ENCODE assay signal across 8 cellular contexts in the genomic region with DNA sequence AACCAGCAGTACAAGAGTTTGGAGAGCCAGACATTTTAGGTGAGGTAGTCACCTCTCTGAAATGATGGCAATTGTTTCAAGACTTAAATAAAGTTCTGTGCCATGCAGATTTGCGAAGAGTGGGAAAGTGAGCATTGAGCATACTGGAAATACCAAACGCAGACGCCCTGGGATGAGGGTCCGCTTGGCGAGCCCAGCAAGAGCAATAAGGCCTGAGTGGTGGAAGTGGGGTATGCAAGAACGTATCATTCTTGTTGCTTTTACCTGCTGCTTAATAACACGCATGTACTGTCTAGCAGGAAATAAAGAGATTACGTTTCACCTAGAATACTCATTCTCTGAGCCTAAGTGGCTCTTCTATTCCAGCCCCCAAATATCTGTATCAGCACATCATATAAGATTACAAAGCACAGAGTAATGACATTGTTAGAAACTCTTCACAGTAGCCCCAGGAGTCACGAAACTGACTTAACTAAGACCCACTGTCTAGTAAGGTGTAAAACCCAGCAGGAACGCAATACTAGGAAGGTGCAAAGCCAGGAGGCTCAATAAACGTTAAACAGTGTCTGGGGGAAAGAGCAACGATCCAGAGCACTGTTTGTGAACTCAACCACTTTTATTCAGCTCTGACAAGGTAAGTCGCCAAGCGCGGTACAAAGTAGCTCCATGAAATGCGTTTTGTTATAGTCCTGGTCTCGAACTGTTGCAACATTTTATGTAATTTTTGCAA. TPM values are rescaled to one million over a fixed set of nuclear protein-coding genes. Genes with fewer than 3 reads are reported as not detected.
DNase-seq lines count a peak whose midpoint lies in the region; TF ChIP-seq lines count a peak whose summit lies in the region.

No MANE protein-coding gene starts in this region.

- no peaks in the 10 kb centered on the region for H3K36me3 ChIP-seq in neuron (ENCODE audit: insufficient read depth, low read length)

- intact Hi-C loops in activated CD4-positive, alpha-beta T cell treated with anti-CD3 and anti-CD28 coated beads, Interleukin-2, amount 10 ng/mL, durations not matched to agents 24 days and 14 days (cut with micrococcal nuclease), result loop anchor here (1.0 to 2.0 kb wide), 8 partner anchors 26 to 494 kb away; a partner anchor contains a TSS

- H3K36me3 Mint-ChIP-seq in activated CD4-positive, alpha-beta T cell treated with anti-CD3 and anti-CD28 coated beads, Interleukin-2, amount 10 ng/mL, durations not matched to agents 24 days and 14 days (ENCODE audit: low read depth), result peaks cover 2% of the 10 kb centered on the region
- H3K36me3 Mint-ChIP-seq in T-helper 1 cell treated with Interleukin-12 subunit alpha and Interleukin-12 subunit beta and Interleukin-4 antibody, amounts not matched to agents 30 μg/mL and 1 μg/mL, for 36 hours (ENCODE audit: low read depth), result peaks cover 4% of the 10 kb centered on the region

- H3K4me1 ChIP-seq in neuron (ENCODE audit: insufficient read depth, low read length), result peaks cover 14% of the 10 kb centered on the region

- no peaks in the 10 kb centered on the region for H3K27me3 ChIP-seq in neuron (ENCODE audit: insufficient read depth, low read length)

- peak overlapping the region; percentile 58 for H2AFZ ChIP-seq in neuron (ENCODE audit: low read depth, low read length)

- no peaks in the 10 kb centered on the region for H3K9me3 ChIP-seq in neuron (ENCODE audit: low read length)

- TF ChIP-seq CTCF in epithelial cell of esophagus (IDR thresholded peaks at IDR 0.05; ENCODE audit: insufficient read depth, low read depth, low read length, missing control alignments), result no peak

- peak; percentile 75 for DNase-seq in activated CD4-positive, alpha-beta T cell treated with anti-CD3 and anti-CD28 coated beads, Interleukin-2, amount 10 ng/mL, durations not matched to agents 24 days and 14 days
- no peak for DNase-seq in activated CD4-positive, alpha-beta T cell treated with anti-CD3 and anti-CD28 coated beads for 48 hours
- peak; percentile 29 for DNase-seq in epithelial cell of esophagus (ENCODE audit: low read depth)
- no peak for DNase-seq in midbrain (lab: John Stamatoyannopoulos, UW)
- no peak for DNase-seq in activated CD4-positive, CD25-positive, alpha-beta regulatory T cell treated with anti-CD3 and anti-CD28 coated beads, Interleukin-2, amount 50 U/mL, for 72 hours
- no peak for DNase-seq in H4 (ENCODE audit: low spot score)

- peaks cover 9% of the 10 kb centered on the region for H3K9me3 Mint-ChIP-seq in activated CD4-positive, alpha-beta T cell treated with anti-CD3 and anti-CD28 coated beads, Interleukin-2, amount 10 ng/mL, durations not matched to agents 24 days and 14 days
- H3K9me3 Mint-ChIP-seq in T-helper 1 cell treated with Interleukin-12 subunit alpha and Interleukin-12 subunit beta and Interleukin-4 antibody, amounts not matched to agents 30 μg/mL and 1 μg/mL, for 36 hours, result peaks cover 9% of the 10 kb centered on the region

- peaks cover 26% of the 10 kb centered on the region for H3K4me1 Mint-ChIP-seq in activated CD4-positive, alpha-beta T cell treated with anti-CD3 and anti-CD28 coated beads, Interleukin-2, amount 10 ng/mL, durations not matched to agents 24 days and 14 days
- peaks cover 29% of the 10 kb centered on the region for H3K4me1 Mint-ChIP-seq in T-helper 1 cell treated with Interleukin-12 subunit alpha and Interleukin-12 subunit beta and Interleukin-4 antibody, amounts not matched to agents 30 μg/mL and 1 μg/mL, for 36 hours (ENCODE audit: low read depth)

- peak overlapping the region; percentile 96 for H3K27ac Mint-ChIP-seq in activated CD4-positive, alpha-beta T cell treated with anti-CD3 and anti-CD28 coated beads, Interleukin-2, amount 10 ng/mL, durations not matched to agents 24 days and 14 days
- H3K27ac Mint-ChIP-seq in T-helper 1 cell treated with Interleukin-12 subunit alpha and Interleukin-12 subunit beta and Interleukin-4 antibody, amounts not matched to agents 30 μg/mL and 1 μg/mL, for 36 hours, result peak overlapping the region; percentile 96

- H3K4me3 Mint-ChIP-seq in activated CD4-positive, alpha-beta T cell treated with anti-CD3 and anti-CD28 coated beads, Interleukin-2, amount 10 ng/mL, durations not matched to agents 24 days and 14 days, result peak overlapping the region; percentile 87
- H3K4me3 Mint-ChIP-seq in T-helper 1 cell treated with Interleukin-12 subunit alpha and Interleukin-12 subunit beta and Interleukin-4 antibody, amounts not matched to agents 30 μg/mL and 1 μg/mL, for 36 hours, result peak overlapping the region; percentile 90

- H3K4me3 ChIP-seq in epithelial cell of esophagus (ENCODE audit: low read length) (peak overlapping the region; percentile 75), neuron (ENCODE audit: low read length) (peak overlapping the region; percentile 85)

- H3K27me3 Mint-ChIP-seq in activated CD4-positive, alpha-beta T cell treated with anti-CD3 and anti-CD28 coated beads, Interleukin-2, amount 10 ng/mL, durations not matched to agents 24 days and 14 days, result peaks cover 7% of the 10 kb centered on the region
- H3K27me3 Mint-ChIP-seq in T-helper 1 cell treated with Interleukin-12 subunit alpha and Interleukin-12 subunit beta and Interleukin-4 antibody, amounts not matched to agents 30 μg/mL and 1 μg/mL, for 36 hours (ENCODE audit: low read depth), result peaks cover 10% of the 10 kb centered on the region

RNA-seq across cellular contexts. Expression of a gene that starts 1.3 kb away (rescaled TPM):
- 1.6 and 1.7 TPM in 2 replicates for total RNA-seq in activated CD4-positive, alpha-beta T cell treated with anti-CD3 and anti-CD28 coated beads, Interleukin-2, amount 10 ng/mL, durations not matched to agents 24 days and 14 days
- total RNA-seq in H4 (2014; rRNA removed; shearing (Covaris generic)), result 7.0 and 7.6 TPM in 2 replicates

Comparison
In these comparisons a context has a peak if more than half of its experiments do, and no peak if none do; other contexts are left out.
1. DNase-seq: peak in activated CD4-positive, alpha-beta T cell treated with anti-CD3 and anti-CD28 coated beads, Interleukin-2, amount 10 ng/mL, durations not matched to agents 24 days and 14 days (single experiment) and epithelial cell of esophagus (single experiment); none in activated CD4-positive, alpha-beta T cell treated with anti-CD3 and anti-CD28 coated beads for 48 hours (single experiment), midbrain (single experiment), activated CD4-positive, CD25-positive, alpha-beta regulatory T cell treated with anti-CD3 and anti-CD28 coated beads, Interleukin-2, amount 50 U/mL, for 72 hours (single experiment) and H4 (single experiment).